9 cellular contexts compared by ENCODE assay signal in the genomic region with DNA sequence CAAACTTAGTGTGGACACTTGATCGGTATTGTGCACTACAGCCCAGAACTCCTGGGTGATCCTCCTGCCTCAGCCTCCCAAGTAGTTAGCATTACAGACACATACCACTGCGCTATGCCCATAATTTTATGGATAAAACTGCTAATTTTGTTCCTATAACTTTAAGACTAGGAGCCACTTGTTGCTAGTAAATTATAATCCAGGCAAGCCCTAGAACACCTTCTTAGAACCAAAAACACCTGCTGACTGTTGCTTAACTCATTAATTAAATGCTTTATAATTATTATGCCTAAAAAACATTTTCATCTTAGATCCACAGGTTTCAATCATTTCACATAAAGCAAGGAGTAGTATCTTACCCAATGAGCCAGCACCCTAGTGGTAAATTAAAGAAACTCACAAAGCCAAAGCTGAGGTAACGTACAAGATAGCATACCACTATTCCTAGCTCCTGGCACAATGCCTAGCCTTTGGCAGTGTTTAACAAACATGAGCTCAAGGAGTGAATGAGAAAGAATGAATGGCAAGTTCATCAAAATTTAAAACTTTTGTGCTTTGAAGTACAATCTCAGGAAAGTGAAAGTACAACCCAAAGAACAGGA. TPM values are rescaled to one million over a fixed set of nuclear protein-coding genes. Genes with fewer than 3 reads are reported as not detected.
DNase-seq lines count a peak whose midpoint lies in the region; ATAC-seq and TF ChIP-seq lines count a peak whose summit lies in the region.
"Had no signal": no experiment of that assay in that cellular context is flagged by ENCODE, and none has a peak within 500 bp of the region (broad histone marks: within the 10 kb centered on the region; RNA-seq: fewer than 3 reads in every experiment).

No MANE protein-coding gene starts in this region.

- peaks cover 28% of the 10 kb centered on the region for H3K4me1 Mint-ChIP-seq in T-helper 2 cell treated with Interferon-gamma antibody and Interleukin-4, amounts not matched to agents 5 μg/mL and 100 μg/mL, for 36 hours (ENCODE audit: low read depth)

- ATAC-seq in left cardiac atrium (peak; percentile 71 to 75), HG02571 (IDR thresholded peaks at IDR 0.05; ENCODE audit: unreplicated experiment) (no peak)

- H3K27ac Mint-ChIP-seq in T-helper 2 cell treated with Interferon-gamma antibody and Interleukin-4, amounts not matched to agents 5 μg/mL and 100 μg/mL, for 36 hours = peak overlapping the region; percentile 36
- H3K27ac Mint-ChIP-seq: activated B cell treated with CpG ODN at 0.5 μM for 24 hours had no signal

- H3K36me3 Mint-ChIP-seq in T-helper 2 cell treated with Interferon-gamma antibody and Interleukin-4, amounts not matched to agents 5 μg/mL and 100 μg/mL, for 36 hours (ENCODE audit: low read depth) = peaks cover 30% of the 10 kb centered on the region

- DNase-seq in AG08396 (ENCODE audit: low spot score) (peak; percentile 36), HL-60 (ENCODE audit: low read depth in 1 of 2, low spot score in 1 of 2) (peak; percentile 2 to 11), left cardiac atrium (peak; percentile 52), midbrain (lab: John Stamatoyannopoulos, UW) (no peak), DMS79 treated with DMSO at 0.1 percent for 48 hours (lab: John Stamatoyannopoulos, UW) (no peak), T1000 (lab: John Stamatoyannopoulos, UW) (no peak)
- no peak for DNase-seq in T-helper 2 cell treated with Interferon-gamma antibody and Interleukin-4, amounts not matched to agents 5 μg/mL and 100 μg/mL, for 36 hours (ENCODE audit: low spot score)
- DNase-seq: activated B cell treated with CpG ODN at 0.5 μM for 24 hours had no signal

- H3K27ac ChIP-seq in HL-60 (replicated peaks) = no peak overlapping the region

- H3K9me3 Mint-ChIP-seq in T-helper 2 cell treated with Interferon-gamma antibody and Interleukin-4, amounts not matched to agents 5 μg/mL and 100 μg/mL, for 36 hours = no peaks in the 10 kb centered on the region
- H3K9me3 Mint-ChIP-seq: activated B cell treated with CpG ODN at 0.5 μM for 24 hours had no signal

- intact Hi-C loops in left cardiac atrium (cut with DNase I) = loop anchor here in 1 of 2 donors (2.0 kb wide), 1 partner anchor 536 kb away; no protein-coding TSS in a partner anchor

- peak overlapping the region; percentile 26 for H3K4me3 Mint-ChIP-seq in T-helper 2 cell treated with Interferon-gamma antibody and Interleukin-4, amounts not matched to agents 5 μg/mL and 100 μg/mL, for 36 hours
- H3K4me3 Mint-ChIP-seq: activated B cell treated with CpG ODN at 0.5 μM for 24 hours had no signal

- H3K27me3 ChIP-seq in HL-60 (ENCODE audit: insufficient read depth, poor library complexity, severe bottlenecking) = no peaks in the 10 kb centered on the region

- H3K27me3 Mint-ChIP-seq in T-helper 2 cell treated with Interferon-gamma antibody and Interleukin-4, amounts not matched to agents 5 μg/mL and 100 μg/mL, for 36 hours (ENCODE audit: low read depth) = no peaks in the 10 kb centered on the region
- H3K27me3 Mint-ChIP-seq: activated B cell treated with CpG ODN at 0.5 μM for 24 hours had no signal

- H3K4me3 ChIP-seq in HL-60 (replicated peaks; ENCODE audit: insufficient read depth, low read length) = no peak overlapping the region

- no peak for TF ChIP-seq CTCF in HL-60 (IDR thresholded peaks at IDR 0.05; ENCODE audit: insufficient read depth, low read length)

RNA-seq across cellular contexts. Expression of a gene that starts 5.4 kb away (rescaled TPM):
- total RNA-seq in left cardiac atrium = 10 to 100 TPM; 46.0 to 50.1 TPM

RNA-seq across cellular contexts. Expression of a gene that starts 5.5 kb away (rescaled TPM):
- 10 to 100 TPM in 1 of 2 donors, 1 to 10 TPM in 1; 8.5 to 12.4 TPM for total RNA-seq in left cardiac atrium

Comparison
In these comparisons a context has a peak if more than half of its experiments do, and no peak if none do; other contexts are left out.
1. DNase-seq: peak in AG08396 (single experiment), HL-60 (2 of 2) and left cardiac atrium (single experiment); none in T-helper 2 cell treated with Interferon-gamma antibody and Interleukin-4, amounts not matched to agents 5 μg/mL and 100 μg/mL, for 36 hours (single experiment), midbrain (single experiment), DMS79 treated with DMSO at 0.1 percent for 48 hours (single experiment) and T1000 (single experiment).